21 cellular contexts compared by ENCODE assay signal in the genomic region with DNA sequence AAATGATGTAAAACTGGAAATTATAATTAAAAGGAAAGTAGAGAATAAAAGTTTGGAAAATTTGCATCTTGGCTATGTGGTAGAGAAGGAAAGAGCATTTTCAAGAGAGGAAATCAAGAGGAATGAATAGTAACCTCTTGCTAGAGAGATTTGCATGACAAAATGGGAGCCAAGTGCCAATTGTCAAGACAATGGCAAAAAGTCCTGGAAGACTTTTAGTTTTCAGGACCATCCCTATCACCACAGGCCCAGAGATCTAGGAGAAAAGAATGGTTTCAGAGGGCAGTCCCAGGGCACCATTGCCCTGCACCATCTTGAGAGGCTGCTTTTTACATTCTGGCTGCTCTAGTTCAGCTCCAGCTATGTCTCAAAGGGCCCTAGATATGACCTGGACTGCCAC.
"Had no signal": no experiment of that assay in that cellular context is flagged by ENCODE, and none has a peak within 500 bp of the region (broad histone marks: within the 10 kb centered on the region; RNA-seq: fewer than 3 reads in every experiment).

No MANE protein-coding gene starts in this region.

- H3K27ac ChIP-seq: SJCRH30 had no signal

- H3K9me3 ChIP-seq: SJCRH30 had no signal

- DNase-seq: KBM-7, NCI-H1048, NCI-H1105, NCI-H1417, NCI-H1436 treated with DMSO at 0.1 percent for 48 hours, NCI-H1694, NCI-H187 treated with DMSO at 0.1 percent for 48 hours, NCI-H2081, NCI-H2107, NCI-H226, NCI-H446, NCI-H510A, NCI-H524 treated with DMSO at 0.1 percent for 48 hours, NCI-H69, NCI-H774, PC-3, SHP77 treated with DMSO at 0.1 percent for 48 hours, SJCRH30 had no signal

- H3K4me1 ChIP-seq: SJCRH30 had no signal

- H3K27me3 ChIP-seq: SJCRH30 had no signal

- ATAC-seq: Panc1, PC-3, Right ventricle myocardium inferior, SK-N-SH treated with all-trans-retinoic acid at 6 μM for 48 hours had no signal

- H3K4me3 ChIP-seq: SJCRH30 had no signal

- H3K36me3 ChIP-seq: SJCRH30 had no signal
